In genomic region chr13:26185720-26186119, GRCh38 we compare ENCODE assay signal across 8 cellular contexts. TPM values are rescaled to one million over a fixed set of nuclear protein-coding genes. Genes with fewer than 3 reads are reported as not detected.
A peak's percentile ranks its signal among the peaks of the same experiment; 100 is the strongest.
DNase-seq lines count a peak whose midpoint lies in the region; ATAC-seq and TF ChIP-seq lines count a peak whose summit lies in the region.

No MANE protein-coding gene starts in this region.

- peaks cover 9% of the 10 kb centered on the region for H3K4me1 ChIP-seq in CD8-positive, alpha-beta T cell (ENCODE audit: insufficient read depth, low read length)
- H3K4me1 ChIP-seq in adipocyte (ENCODE audit: control insufficient read depth, insufficient read depth, low read length), result peaks cover 15% of the 10 kb centered on the region
- H3K4me1 ChIP-seq in thymus (ENCODE audit: control insufficient read depth, insufficient read depth, low read length), result no peaks in the 10 kb centered on the region

- peak; percentile 6 for ATAC-seq in CD8-positive, alpha-beta T cell
- peak; percentile 9 for ATAC-seq in HG02763 (IDR thresholded peaks at IDR 0.05; ENCODE audit: unreplicated experiment)

- no peaks in the 10 kb centered on the region for H3K36me3 ChIP-seq in CD8-positive, alpha-beta T cell (ENCODE audit: insufficient read depth, low read length)
- no peaks in the 10 kb centered on the region for H3K36me3 ChIP-seq in adipocyte (ENCODE audit: control insufficient read depth, insufficient read depth, low read length, severe bottlenecking)
- no peaks in the 10 kb centered on the region for H3K36me3 ChIP-seq in thymus (ENCODE audit: control insufficient read depth, insufficient read depth)

- H3K9me3 Mint-ChIP-seq in CD8-positive, alpha-beta T cell, result no peaks in the 10 kb centered on the region

- intact Hi-C loops in CD8-positive, alpha-beta T cell (cut with DNase I, micrococcal nuclease), result loop anchor here (1.0 to 10.0 kb wide), 10 partner anchors 35 to 1239 kb away; partner anchors contain the start of genes CDK8 (in 2 of the 2), NUP58 (in 2 of the 2), GTF3A (in 1 of the 2) and MTMR6 (in 1 of the 2)

- H3K4me1 Mint-ChIP-seq in CD8-positive, alpha-beta T cell (ENCODE audit: low read depth), result peaks cover 36% of the 10 kb centered on the region

- peak overlapping the region; percentile 82 for H3K4me3 ChIP-seq in CD8-positive, alpha-beta T cell (ENCODE audit: low read depth, low read length)
- H3K4me3 ChIP-seq in adipocyte (ENCODE audit: low read length) (peak overlapping the region; percentile 91), thymus (ENCODE audit: low read length) (peak overlapping the region; percentile 69)

- CTCF ChIA-PET in CD8-positive, alpha-beta T cell (lab: Charles Lee), result interaction anchor here (1.0 to 6.9 kb wide), 28 partner anchors 7 to 744 kb away, joined by 3 to 185 read pairs (median 6); partner anchors contain the start of gene RNF6

- H3K36me3 Mint-ChIP-seq in CD8-positive, alpha-beta T cell, result peaks cover 14% of the 10 kb centered on the region

- POLR2A ChIA-PET in CD8-positive, alpha-beta T cell (lab: Charles Lee), result interaction anchor here (0.9 to 2.6 kb wide), 11 partner anchors 35 to 513 kb away, joined by 3 to 19 read pairs (median 4); partner anchors contain the start of gene RNF6

- no peak for TF ChIP-seq CTCF in CD8-positive, alpha-beta T cell (IDR thresholded peaks at IDR 0.05)

- peak overlapping the region; percentile 88 for H3K4me3 Mint-ChIP-seq in CD8-positive, alpha-beta T cell

- peak overlapping the region; percentile 92 for H3K9ac ChIP-seq in adipocyte (ENCODE audit: low read length)

- H3K27me3 ChIP-seq in CD8-positive, alpha-beta T cell (ENCODE audit: insufficient read depth, low read length), result no peaks in the 10 kb centered on the region
- H3K27me3 ChIP-seq in adipocyte (replicated peaks; ENCODE audit: control insufficient read depth, insufficient read depth, low read length) (no peaks in the 10 kb centered on the region), layer of hippocampus (ENCODE audit: control insufficient read depth, insufficient read depth, low read length) (no peaks in the 10 kb centered on the region), thymus (ENCODE audit: control insufficient read depth, insufficient read depth) (no peaks in the 10 kb centered on the region)

- H3K27me3 Mint-ChIP-seq in CD8-positive, alpha-beta T cell (ENCODE audit: low read depth), result no peaks in the 10 kb centered on the region

- peak overlapping the region; percentile 76 for H3K27ac ChIP-seq in CD8-positive, alpha-beta T cell (ENCODE audit: low read depth, low read length)
- peak overlapping the region; percentile 52 for H3K27ac ChIP-seq in layer of hippocampus (ENCODE audit: low read depth, low read length)
- peak overlapping the region; percentile 91 for H3K27ac ChIP-seq in thymus (ENCODE audit: low read depth)

- no peak for TF ChIP-seq POLR2A in erythroblast (IDR thresholded peaks at IDR 0.05; ENCODE audit: low read length)

- H3K9me3 ChIP-seq in CD8-positive, alpha-beta T cell (ENCODE audit: low read length), result no peaks in the 10 kb centered on the region
- H3K9me3 ChIP-seq in adipocyte (ENCODE audit: control insufficient read depth, low read length), result no peaks in the 10 kb centered on the region
- H3K9me3 ChIP-seq in thymus (ENCODE audit: control insufficient read depth), result no peaks in the 10 kb centered on the region

- peak overlapping the region; percentile 95 for H3K27ac Mint-ChIP-seq in CD8-positive, alpha-beta T cell

- DNase-seq in CD8-positive, alpha-beta T cell, result no peak
- DNase-seq in adipocyte (ENCODE audit: low read depth) (no peak), inferior parietal cortex (ENCODE audit: extremely low spot score) (no peak), erythroblast (lab: John Stamatoyannopoulos, UW) (no peak)
- no peak for DNase-seq in stimulated activated CD4-positive, alpha-beta T cell treated with anti-CD3 and anti-CD28 coated beads, Interleukin-2, amount 100 ng/mL, for 48 hours

- 46% methylated on average over 8 of the region's 8 CpGs for WGBS in thymus

RNA-seq across cellular contexts. Expression of gene RNF6, which starts 36.4 kb away (rescaled TPM):
- total RNA-seq in CD8-positive, alpha-beta T cell, result 10 to 100 TPM; 50.3 to 55.0 TPM
- polyA plus RNA-seq in thymus, result 29.9 TPM
